ENCODE assay signal across 9 cellular contexts in the genomic region with DNA sequence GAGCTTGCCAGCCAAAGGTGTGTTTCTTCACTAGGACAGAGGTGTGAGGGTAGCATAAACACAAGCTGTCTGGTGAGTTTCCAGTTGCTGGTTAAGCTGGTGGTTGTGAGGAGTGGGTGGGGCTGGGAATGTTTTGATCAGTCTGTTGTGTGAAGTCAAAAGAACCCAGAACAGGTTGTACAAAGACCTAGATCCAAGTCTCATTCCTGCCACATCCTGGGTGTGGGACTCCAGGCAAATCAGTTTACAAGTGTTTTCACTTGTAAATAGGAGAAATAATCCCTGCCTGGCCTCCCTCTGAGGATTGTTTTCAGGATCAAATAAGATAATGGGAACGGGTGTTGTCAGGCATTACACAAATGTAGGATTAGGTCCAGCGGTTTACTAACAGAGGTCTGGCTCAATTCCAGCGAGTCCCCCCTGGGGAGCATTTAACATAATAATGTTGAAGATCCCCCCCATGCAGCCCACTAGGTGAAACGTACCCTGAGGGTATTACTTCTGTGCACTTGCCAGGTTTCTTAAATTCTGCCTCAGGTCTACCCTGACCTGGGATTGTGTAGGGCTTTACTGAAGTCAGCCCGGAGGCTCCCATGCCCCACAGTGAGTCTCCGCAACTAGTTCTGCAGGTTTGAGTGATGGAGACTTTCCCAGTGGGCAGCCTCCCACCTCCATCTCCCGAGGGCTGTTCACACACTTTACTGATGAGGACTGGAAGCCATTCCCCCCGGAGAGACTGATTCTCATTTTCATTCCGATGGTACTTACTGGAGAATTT. TPM values are rescaled to one million over a fixed set of nuclear protein-coding genes. Genes with fewer than 3 reads are reported as not detected.
DNase-seq lines count a peak whose midpoint lies in the region; ATAC-seq and TF ChIP-seq lines count a peak whose summit lies in the region.
"Had no signal": no experiment of that assay in that cellular context is flagged by ENCODE, and none has a peak within 500 bp of the region (broad histone marks: within the 10 kb centered on the region; RNA-seq: fewer than 3 reads in every experiment).

No MANE protein-coding gene starts in this region.

- DNase-seq in COR-L47 (lab: John Stamatoyannopoulos, UW) (peak; percentile 48), NCI-H146 treated with DMSO at 0.1 percent for 48 hours (lab: John Stamatoyannopoulos, UW; ENCODE audit: unreplicated experiment) (peak; percentile 41), dorsolateral prefrontal cortex (peak in 1 of 10 donors; percentile 9), T-helper 9 cell (no peak), GOT3 (lab: John Stamatoyannopoulos, UW) (no peak), NAMALWA (ENCODE audit: low spot score) (no peak)
- DNase-seq: MG63 had no signal

- no peaks in the 10 kb centered on the region for H3K27me3 ChIP-seq in dorsolateral prefrontal cortex
- H3K27me3 ChIP-seq in neural cell (ENCODE audit: insufficient read depth, low read depth, low read length) = peaks cover 60% of the 10 kb centered on the region

- no peak for TF ChIP-seq EP300 in neural cell (conservative IDR thresholded peaks at IDR 0.05; ENCODE audit: poor library complexity, severe bottlenecking)

- ATAC-seq in GM18861 (IDR thresholded peaks at IDR 0.05; ENCODE audit: unreplicated experiment) = no peak

- peak overlapping the region; percentile 36 for H3K4me2 ChIP-seq in neural cell (ENCODE audit: low read length)

- no peak overlapping the region for H3K9ac ChIP-seq in neural cell (ENCODE audit: low read length)

- H3K27ac ChIP-seq in dorsolateral prefrontal cortex = peak overlapping the region in 47 of 59 donors; percentile 1 to 92 (median 42)
- H3K27ac ChIP-seq in neural cell (ENCODE audit: low read length) = no peak overlapping the region

- TF ChIP-seq CTCF in dorsolateral prefrontal cortex (IDR thresholded peaks at IDR 0.05 in 54 of 56, conservative IDR thresholded peaks at IDR 0.05 in 2 of 56; ENCODE audit: low read depth in 1 of 56, partially characterized antibody in 56 of 56) (no peak), neural cell (IDR thresholded peaks at IDR 0.05; ENCODE audit: poor library complexity, severe bottlenecking) (no peak)

- no peaks in the 10 kb centered on the region for H4K20me1 ChIP-seq in neural cell (ENCODE audit: insufficient read depth)

- no peaks in the 10 kb centered on the region for H3K9me3 ChIP-seq in neural cell (ENCODE audit: low read length)
- H3K9me3 ChIP-seq: MG63 had no signal

- no peaks in the 10 kb centered on the region for H3K36me3 ChIP-seq in neural cell (ENCODE audit: insufficient read depth, low read length)

- no peak overlapping the region for H2AFZ ChIP-seq in neural cell (ENCODE audit: low read depth, low read length)

- intact Hi-C loops in dorsolateral prefrontal cortex (cut with DNase I) = loop anchor here (10.0 kb wide), 2 partner anchors 88 to 752 kb away; a partner anchor contains a TSS

- H3K9me2 ChIP-seq in neural cell (ENCODE audit: insufficient read depth, low read length) = no peaks in the 10 kb centered on the region

- peaks cover 6% of the 10 kb centered on the region for H3K79me2 ChIP-seq in neural cell (replicated peaks; ENCODE audit: insufficient read depth, low read length)

- H3K4me3 ChIP-seq in dorsolateral prefrontal cortex (peak overlapping the region in 38 of 59 donors; percentile 2 to 36 (median 18)), neural cell (ENCODE audit: low read length) (peak overlapping the region; percentile 52)
- H3K4me3 ChIP-seq: MG63 had no signal

- peaks cover 3% of the 10 kb centered on the region for H3F3A ChIP-seq in neural cell (ENCODE audit: insufficient read depth, low read length, poor library complexity, severe bottlenecking)

- TF ChIP-seq RAD21 in neural cell (conservative IDR thresholded peaks at IDR 0.05) = no peak

TF ChIP-seq in neural cell, 6 proteins besides CTCF, POLR2A, EP300 and RAD21:
- TF ChIP-seq MXI1 (conservative IDR thresholded peaks at IDR 0.05; ENCODE audit: poor library complexity, severe bottlenecking) (no peak), POLR2AphosphoS5 (IDR thresholded peaks at IDR 0.05) (no peak), TAF1 (IDR thresholded peaks at IDR 0.05; ENCODE audit: low read depth) (no peak), EZH2 (IDR thresholded peaks at IDR 0.05; ENCODE audit: borderline replicate concordance, insufficient read depth, low read length, poor library complexity, severe bottlenecking) (no peak), SMC3 (conservative IDR thresholded peaks at IDR 0.05; ENCODE audit: poor library complexity) (no peak)
- TF ChIP-seq, protein P1, sequence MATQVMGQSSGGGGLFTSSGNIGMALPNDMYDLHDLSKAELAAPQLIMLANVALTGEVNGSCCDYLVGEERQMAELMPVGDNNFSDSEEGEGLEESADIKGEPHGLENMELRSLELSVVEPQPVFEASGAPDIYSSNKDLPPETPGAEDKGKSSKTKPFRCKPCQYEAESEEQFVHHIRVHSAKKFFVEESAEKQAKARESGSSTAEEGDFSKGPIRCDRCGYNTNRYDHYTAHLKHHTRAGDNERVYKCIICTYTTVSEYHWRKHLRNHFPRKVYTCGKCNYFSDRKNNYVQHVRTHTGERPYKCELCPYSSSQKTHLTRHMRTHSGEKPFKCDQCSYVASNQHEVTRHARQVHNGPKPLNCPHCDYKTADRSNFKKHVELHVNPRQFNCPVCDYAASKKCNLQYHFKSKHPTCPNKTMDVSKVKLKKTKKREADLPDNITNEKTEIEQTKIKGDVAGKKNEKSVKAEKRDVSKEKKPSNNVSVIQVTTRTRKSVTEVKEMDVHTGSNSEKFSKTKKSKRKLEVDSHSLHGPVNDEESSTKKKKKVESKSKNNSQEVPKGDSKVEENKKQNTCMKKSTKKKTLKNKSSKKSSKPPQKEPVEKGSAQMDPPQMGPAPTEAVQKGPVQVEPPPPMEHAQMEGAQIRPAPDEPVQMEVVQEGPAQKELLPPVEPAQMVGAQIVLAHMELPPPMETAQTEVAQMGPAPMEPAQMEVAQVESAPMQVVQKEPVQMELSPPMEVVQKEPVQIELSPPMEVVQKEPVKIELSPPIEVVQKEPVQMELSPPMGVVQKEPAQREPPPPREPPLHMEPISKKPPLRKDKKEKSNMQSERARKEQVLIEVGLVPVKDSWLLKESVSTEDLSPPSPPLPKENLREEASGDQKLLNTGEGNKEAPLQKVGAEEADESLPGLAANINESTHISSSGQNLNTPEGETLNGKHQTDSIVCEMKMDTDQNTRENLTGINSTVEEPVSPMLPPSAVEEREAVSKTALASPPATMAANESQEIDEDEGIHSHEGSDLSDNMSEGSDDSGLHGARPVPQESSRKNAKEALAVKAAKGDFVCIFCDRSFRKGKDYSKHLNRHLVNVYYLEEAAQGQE (IDR thresholded peaks at IDR 0.05; ENCODE audit: borderline replicate concordance) = no peak

RNA-seq across cellular contexts. Expression of a gene that starts 2.6 kb away (rescaled TPM):
- 10 to 100 TPM in 38 of 120 experiments, 1 to 10 TPM in 82; 3.9 to 17.4 (median 9.0) TPM for total RNA-seq in dorsolateral prefrontal cortex
- polyA plus RNA-seq in neural cell = 13.9 and 18.5 TPM in 2 replicates
- polyA minus RNA-seq in neural cell = 22.9 and 26.1 TPM in 2 replicates

RNA-seq across cellular contexts. Expression of a gene that starts 18.1 kb away (rescaled TPM):
- total RNA-seq in dorsolateral prefrontal cortex = 10 to 100 TPM in 1 of 120 experiments, 1 to 10 TPM in 119; 3.9 to 10.3 (median 6.2) TPM
- polyA plus RNA-seq in neural cell = 10.8 and 12.1 TPM in 2 replicates
- polyA minus RNA-seq in neural cell = 19.0 and 24.8 TPM in 2 replicates

RNA-seq across cellular contexts. Expression of a gene that starts 44.7 kb away (rescaled TPM):
- 10 to 100 TPM in 40 of 120 experiments, 1 to 10 TPM in 80; 3.1 to 20.2 (median 8.4) TPM for total RNA-seq in dorsolateral prefrontal cortex
- polyA plus RNA-seq in neural cell = 5.2 and 8.3 TPM in 2 replicates
- 8.3 and 8.9 TPM in 2 replicates for polyA minus RNA-seq in neural cell

Comparison
In these comparisons a context has a peak if more than half of its experiments do, and no peak if none do; other contexts are left out.
1. DNase-seq: peak in COR-L47 (single experiment) and NCI-H146 treated with DMSO at 0.1 percent for 48 hours (single experiment); none in T-helper 9 cell (single experiment), GOT3 (single experiment) and NAMALWA (single experiment).